Comparison of ENCODE assay signal across 16 cellular contexts in genomic region chr5:42566658-42567313, GRCh38.
DNase-seq lines count a peak whose midpoint lies in the region; ATAC-seq and TF ChIP-seq lines count a peak whose summit lies in the region.
"Had no signal": no experiment of that assay in that cellular context is flagged by ENCODE, and none has a peak within 500 bp of the region (broad histone marks: within the 10 kb centered on the region; RNA-seq: fewer than 3 reads in every experiment).

No MANE protein-coding gene starts in this region.

- H3K79me2 ChIP-seq in hepatocyte, result no peaks in the 10 kb centered on the region
- H3K79me2 ChIP-seq in PC-9 (ENCODE audit: low read depth), result no peaks in the 10 kb centered on the region

- no peaks in the 10 kb centered on the region for H3K9me3 Mint-ChIP-seq in chondrocyte (ENCODE audit: low read depth)
- H3K9me3 Mint-ChIP-seq: activated CD4-positive, alpha-beta memory T cell treated with anti-CD3 and anti-CD28 coated beads for 36 hours; activated T-helper 2 cell treated with anti-CD3 and anti-CD28 coated beads, Interferon-gamma antibody, Interleukin-2, Interleukin-4, amounts not matched to agents 10 μg/mL and 5 μg/mL and 100 μg/mL, durations not matched to agents 14 hours and 24 hours and 36 hours; endodermal cell; naive B cell had no signal

- H3K4me2 ChIP-seq in hepatocyte (peak overlapping the region; percentile 10), PC-9 (no peak overlapping the region)

- POLR2A ChIA-PET in PC-9 (lab: Charles Lee; ENCODE audit: unreplicated experiment), result no interaction called here

- in situ Hi-C loops in gastrocnemius medialis (cut with MboI; ENCODE audit: low sequenced_read_pairs in 4 of 4), result no loop called here

- peaks cover 42% of the 10 kb centered on the region for H3K4me1 Mint-ChIP-seq in chondrocyte (ENCODE audit: low read depth)
- H3K4me1 Mint-ChIP-seq: naive B cell had no signal

- ATAC-seq in gastrocnemius medialis (peak; percentile 71 to 87), HG02870 (IDR thresholded peaks at IDR 0.05; ENCODE audit: unreplicated experiment) (no peak)
- ATAC-seq: stimulated activated naive CD8-positive, alpha-beta T cell treated with anti-CD3 and anti-CD28 coated beads, Interleukin-15, Interleukin-2, amounts not matched to agents 100 U/mL and 50 U/mL, for 24 hours had no signal

- H3K4me3 ChIP-seq in AG10803 (ENCODE audit: low read length) (no peak overlapping the region), hepatocyte (no peak overlapping the region), gastrocnemius medialis (peak overlapping the region in 2 of 4 donors; percentile 1), PC-9 (no peak overlapping the region)

- H4K20me1 ChIP-seq in hepatocyte (ENCODE audit: insufficient read depth, poor library complexity, severe bottlenecking) (no peaks in the 10 kb centered on the region), PC-9 (ENCODE audit: insufficient read depth) (no peaks in the 10 kb centered on the region)

- H3K36me3 ChIP-seq in hepatocyte (replicated peaks; ENCODE audit: insufficient read depth, low read depth) (no peaks in the 10 kb centered on the region), gastrocnemius medialis (no peaks in the 10 kb centered on the region), PC-9 (ENCODE audit: low read depth) (no peaks in the 10 kb centered on the region)
- H3K36me3 ChIP-seq: brain microvascular endothelial cell had no signal

- intact Hi-C loops in gastrocnemius medialis (cut with DNase I; ENCODE audit: low total_unique reads), result no loop called here
- intact Hi-C loops in PC-9 (cut with micrococcal nuclease; ENCODE audit: unreplicated experiment), result no loop called here

- H3K4me3 Mint-ChIP-seq in chondrocyte (ENCODE audit: unreplicated experiment), result peak overlapping the region; percentile 43
- H3K4me3 Mint-ChIP-seq: activated CD4-positive, alpha-beta memory T cell treated with anti-CD3 and anti-CD28 coated beads for 36 hours; endodermal cell; naive B cell had no signal

- no peaks in the 10 kb centered on the region for H3K36me3 Mint-ChIP-seq in chondrocyte (ENCODE audit: low read depth)
- H3K36me3 Mint-ChIP-seq: activated CD4-positive, alpha-beta memory T cell treated with anti-CD3 and anti-CD28 coated beads for 36 hours; naive B cell had no signal

- H2AFZ ChIP-seq in hepatocyte, result no peak overlapping the region
- H2AFZ ChIP-seq in PC-9, result no peak overlapping the region

- no peaks in the 10 kb centered on the region for H3F3A ChIP-seq in PC-9 (ENCODE audit: insufficient read depth, low read depth)

- H3K9me3 ChIP-seq in hepatocyte (ENCODE audit: low read depth) (no peaks in the 10 kb centered on the region), gastrocnemius medialis (no peaks in the 10 kb centered on the region), PC-9 (ENCODE audit: insufficient read depth, low read depth) (no peaks in the 10 kb centered on the region)

- DNase-seq in AG10803 (ENCODE audit: low read depth) (peak; percentile 15), chondrocyte (ENCODE audit: low spot score) (no peak), hepatocyte (ENCODE audit: low spot score) (no peak), gastrocnemius medialis (peak in 1 of 2 donors; percentile 49), RKO (ENCODE audit: low spot score) (no peak), NCI-H1694 (lab: John Stamatoyannopoulos, UW) (no peak), PC-9 (no peak)
- DNase-seq: activated CD4-positive, alpha-beta memory T cell treated with anti-CD3 and anti-CD28 coated beads for 36 hours; brain microvascular endothelial cell; endodermal cell; kidney glomerular epithelial cell; naive B cell; NK-92 treated with Interleukin-12 subunit alpha and Interleukin-12 subunit beta, amount 100 ng/mL, for 24 hours; stimulated activated naive CD8-positive, alpha-beta T cell treated with anti-CD3 and anti-CD28 coated beads, Interleukin-15, Interleukin-2, amounts not matched to agents 100 U/mL and 50 U/mL, for 24 hours had no signal

- CTCF ChIA-PET in PC-9 (lab: Charles Lee), result no interaction called here

- no peaks in the 10 kb centered on the region for H3K27me3 Mint-ChIP-seq in chondrocyte (ENCODE audit: low read depth)

- H3K4me1 ChIP-seq in hepatocyte (ENCODE audit: insufficient read depth) (peaks cover 28% of the 10 kb centered on the region), gastrocnemius medialis (peaks cover 53 to 67% of the 10 kb centered on the region in 2 donors), PC-9 (replicated peaks; ENCODE audit: insufficient read depth) (no peaks in the 10 kb centered on the region)

- BruUV-seq in PC-9 (replicated peaks; lab: Mats Ljungman, UMichigan), result no TSS peak

- no peaks in the 10 kb centered on the region for H3K9me2 ChIP-seq in hepatocyte (replicated peaks; ENCODE audit: insufficient read depth)
- H3K9me2 ChIP-seq in PC-9 (ENCODE audit: insufficient read depth), result no peaks in the 10 kb centered on the region

- no peak for TF ChIP-seq POLR2A in gastrocnemius medialis (IDR thresholded peaks at IDR 0.05)

- 56% methylated on average over 5 of the region's 5 CpGs for WGBS in hepatocyte (ENCODE audit: low lambda C conversion rate, missing lambda C conversion rate)

- TF ChIP-seq CTCF in AG10803 (conservative IDR thresholded peaks at IDR 0.05; ENCODE audit: low read length), result no peak
- TF ChIP-seq CTCF in chondrocyte (IDR thresholded peaks at IDR 0.05), result no peak
- TF ChIP-seq CTCF in hepatocyte (IDR thresholded peaks at IDR 0.05; ENCODE audit: poor library complexity), result no peak
- TF ChIP-seq CTCF in gastrocnemius medialis (IDR thresholded peaks at IDR 0.05 in 4 of 5, conservative IDR thresholded peaks at IDR 0.05 in 1 of 5), result no peak
- no peak for TF ChIP-seq CTCF in PC-9 (conservative IDR thresholded peaks at IDR 0.05)

- H3K27me3 ChIP-seq in hepatocyte, result no peaks in the 10 kb centered on the region
- H3K27me3 ChIP-seq in gastrocnemius medialis, result no peaks in the 10 kb centered on the region
- peaks cover 12% of the 10 kb centered on the region; the same call in 1 of the 2 replicates for H3K27me3 ChIP-seq in PC-9 (ENCODE audit: insufficient read depth, low read depth)
- H3K27me3 ChIP-seq: brain microvascular endothelial cell had no signal

- peak overlapping the region; percentile 83 for H3K27ac Mint-ChIP-seq in chondrocyte (ENCODE audit: unreplicated experiment)
- H3K27ac Mint-ChIP-seq: activated CD4-positive, alpha-beta memory T cell treated with anti-CD3 and anti-CD28 coated beads for 36 hours; activated T-helper 2 cell treated with anti-CD3 and anti-CD28 coated beads, Interferon-gamma antibody, Interleukin-2, Interleukin-4, amounts not matched to agents 10 μg/mL and 5 μg/mL and 100 μg/mL, durations not matched to agents 14 hours and 24 hours and 36 hours; endodermal cell had no signal

- H3K27ac ChIP-seq in hepatocyte, result peak overlapping the region; percentile 15
- peak overlapping the region; percentile 77 to 84 (median 82) for H3K27ac ChIP-seq in gastrocnemius medialis
- H3K27ac ChIP-seq in PC-9, result no peak overlapping the region
- H3K27ac ChIP-seq: brain microvascular endothelial cell had no signal
